In genomic region chr5:50694027-50694590, GRCh38 we compare ENCODE assay signal across 20 cellular contexts. TPM values are rescaled to one million over a fixed set of nuclear protein-coding genes. Genes with fewer than 3 reads are reported as not detected.
DNase-seq lines count a peak whose midpoint lies in the region; ATAC-seq and TF ChIP-seq lines count a peak whose summit lies in the region.
"Had no signal": no experiment of that assay in that cellular context is flagged by ENCODE, and none has a peak within 500 bp of the region (broad histone marks: within the 10 kb centered on the region; RNA-seq: fewer than 3 reads in every experiment).

No MANE protein-coding gene starts in this region.

- intact Hi-C loops in adrenal gland (cut with DNase I), result no loop called here

- H3K9me3 Mint-ChIP-seq in stimulated activated naive B cell treated with anti-CD40 and anti-IgM and Interleukin-4, amounts not matched to agents 10 μg/mL and 1 μg/mL and 100 μg/mL, for 72 hours, result no peaks in the 10 kb centered on the region
- H3K9me3 Mint-ChIP-seq: activated naive CD8-positive, alpha-beta T cell treated with anti-CD3 and anti-CD28 coated beads, Interleukin-2, amount 50 U/mL, for 24 hours had no signal

- H3K27me3 Mint-ChIP-seq in stimulated activated naive B cell treated with anti-CD40 and anti-IgM and Interleukin-4, amounts not matched to agents 10 μg/mL and 1 μg/mL and 100 μg/mL, for 72 hours, result no peaks in the 10 kb centered on the region
- H3K27me3 Mint-ChIP-seq: activated CD4-positive, alpha-beta T cell treated with anti-CD3 and anti-CD28 coated beads, Interleukin-2, amount 10 ng/mL, durations not matched to agents 24 days and 14 days; activated naive CD8-positive, alpha-beta T cell treated with anti-CD3 and anti-CD28 coated beads, Interleukin-2, amount 50 U/mL, for 24 hours had no signal

- no peak for TF ChIP-seq CTCF in adrenal gland (IDR thresholded peaks at IDR 0.05)

- no peak for TF ChIP-seq POLR2A in adrenal gland (IDR thresholded peaks at IDR 0.05)

- H3K27ac Mint-ChIP-seq in stimulated activated naive B cell treated with anti-CD40 and anti-IgM and Interleukin-4, amounts not matched to agents 10 μg/mL and 1 μg/mL and 100 μg/mL, for 72 hours, result no peak overlapping the region
- H3K27ac Mint-ChIP-seq: activated CD4-positive, alpha-beta T cell treated with anti-CD3 and anti-CD28 coated beads, Interleukin-2, amount 10 ng/mL, durations not matched to agents 24 days and 14 days; activated naive CD8-positive, alpha-beta T cell treated with anti-CD3 and anti-CD28 coated beads, Interleukin-2, amount 50 U/mL, for 24 hours had no signal

- no peak overlapping the region for H3K4me3 Mint-ChIP-seq in stimulated activated naive B cell treated with anti-CD40 and anti-IgM and Interleukin-4, amounts not matched to agents 10 μg/mL and 1 μg/mL and 100 μg/mL, for 72 hours
- H3K4me3 Mint-ChIP-seq: activated CD4-positive, alpha-beta T cell treated with anti-CD3 and anti-CD28 coated beads, Interleukin-2, amount 10 ng/mL, durations not matched to agents 24 days and 14 days; activated naive CD8-positive, alpha-beta T cell treated with anti-CD3 and anti-CD28 coated beads, Interleukin-2, amount 50 U/mL, for 24 hours had no signal

- H3K4me1 ChIP-seq in adrenal gland (replicated peaks in 1 of 2), result peaks cover 0 to 2% of the 10 kb centered on the region in 2 donors
- H3K4me1 ChIP-seq: uterus had no signal

- H3K36me3 Mint-ChIP-seq in stimulated activated naive B cell treated with anti-CD40 and anti-IgM and Interleukin-4, amounts not matched to agents 10 μg/mL and 1 μg/mL and 100 μg/mL, for 72 hours, result peaks cover 2 to 12% of the 10 kb centered on the region in 2 donors

- H3K27me3 ChIP-seq in adrenal gland, result no peaks in the 10 kb centered on the region
- H3K27me3 ChIP-seq: dorsolateral prefrontal cortex, uterus had no signal

- H3K27ac ChIP-seq in adrenal gland, result no peak overlapping the region
- H3K27ac ChIP-seq: dorsolateral prefrontal cortex, HL-60, uterus had no signal

- H3K4me3 ChIP-seq in adrenal gland, result no peak overlapping the region
- H3K4me3 ChIP-seq: dorsolateral prefrontal cortex, uterus had no signal

- peaks cover 17 to 35% of the 10 kb centered on the region in 2 donors for H3K4me1 Mint-ChIP-seq in stimulated activated naive B cell treated with anti-CD40 and anti-IgM and Interleukin-4, amounts not matched to agents 10 μg/mL and 1 μg/mL and 100 μg/mL, for 72 hours

- H3K9me3 ChIP-seq in adrenal gland (replicated peaks in 1 of 3), result no peaks in the 10 kb centered on the region
- H3K9me3 ChIP-seq: uterus had no signal

- peak; percentile 68 to 74 for DNase-seq in AML-193 (lab: John Stamatoyannopoulos, UW)
- DNase-seq in GF-D8 (lab: John Stamatoyannopoulos, UW), result peak; percentile 34
- peak; percentile 83 for DNase-seq in SIG-M5 treated with dmso at 0.1 percent for 504 hours (lab: John Stamatoyannopoulos, UW; ENCODE audit: unreplicated experiment)
- peak; percentile 15 for DNase-seq in foreskin melanocyte
- no peak for DNase-seq in stimulated activated CD4-positive, alpha-beta T cell treated with anti-CD3 and anti-CD28 coated beads, Interleukin-15, amount 100 ng/mL, for 24 hours
- no peak for DNase-seq in adrenal gland
- no peak for DNase-seq in NCI-H2227 treated with DMSO at 0.1 percent for 48 hours (lab: John Stamatoyannopoulos, UW)
- DNase-seq in stimulated activated naive B cell treated with anti-CD40 and anti-IgM and Interleukin-4, amounts not matched to agents 10 μg/mL and 1 μg/mL and 100 μg/mL, for 72 hours, result no peak
- DNase-seq: activated CD4-positive, alpha-beta T cell treated with anti-CD3 and anti-CD28 coated beads, Interleukin-2, amount 10 ng/mL, durations not matched to agents 24 days and 14 days; activated naive CD8-positive, alpha-beta T cell treated with anti-CD3 and anti-CD28 coated beads, Interleukin-2, amount 50 U/mL, for 24 hours; COR-L47; dorsolateral prefrontal cortex; IMR-90; MM.1S; NCI-H2029; NCI-H524; OCI-M1; uterus had no signal

- no peaks in the 10 kb centered on the region for H3K36me3 ChIP-seq in adrenal gland (replicated peaks in 1 of 2)
- H3K36me3 ChIP-seq: uterus had no signal

- no peak for ATAC-seq in stimulated activated naive B cell treated with anti-CD40 and anti-IgM and Interleukin-4, amounts not matched to agents 10 μg/mL and 1 μg/mL and 100 μg/mL, for 72 hours (replicated peaks)
- ATAC-seq: activated naive CD8-positive, alpha-beta T cell treated with anti-CD3 and anti-CD28 coated beads, Interleukin-2, amount 50 U/mL, for 24 hours; sciatic nerve had no signal

RNA-seq across cellular contexts. Expression of gene PARP8, which starts 27.7 kb away (rescaled TPM):
- 10 to 100 TPM; 14.3 to 41.8 (median 30.2) TPM for total RNA-seq in adrenal gland
- 10 to 100 TPM; 10.5 to 25.1 (median 12.2) TPM for polyA plus RNA-seq in adrenal gland

Comparison
In these comparisons a context has a peak if more than half of its experiments do, and no peak if none do; other contexts are left out.
1. DNase-seq: peak in AML-193 (2 of 2), GF-D8 (single experiment), SIG-M5 treated with dmso at 0.1 percent for 504 hours (single experiment) and foreskin melanocyte (single experiment); none in stimulated activated CD4-positive, alpha-beta T cell treated with anti-CD3 and anti-CD28 coated beads, Interleukin-15, amount 100 ng/mL, for 24 hours (single experiment), adrenal gland (0 of 7), NCI-H2227 treated with DMSO at 0.1 percent for 48 hours (single experiment) and stimulated activated naive B cell treated with anti-CD40 and anti-IgM and Interleukin-4, amounts not matched to agents 10 μg/mL and 1 μg/mL and 100 μg/mL, for 72 hours (single experiment).